ENCODE assay signal across 16 cellular contexts in genomic region chr20:62686869-62687830, GRCh38. TPM values are rescaled to one million over a fixed set of nuclear protein-coding genes. Genes with fewer than 3 reads are reported as not detected.
"Had no signal": no experiment of that assay in that cellular context is flagged by ENCODE, and none has a peak within 500 bp of the region (broad histone marks: within the 10 kb centered on the region; RNA-seq: fewer than 3 reads in every experiment).

No MANE protein-coding gene starts in this region.

- H3K4me3 Mint-ChIP-seq: activated CD4-positive, alpha-beta T cell treated with anti-CD3 and anti-CD28 coated beads for 36 hours; stimulated activated memory B cell treated with anti-CD40 and anti-IgM and Interleukin-4, amounts not matched to agents 10 μg/mL and 1 μg/mL and 100 μg/mL, for 72 hours had no signal

- H3K36me3 ChIP-seq: gastrocnemius medialis, lower lobe of right lung, prostate gland, right lobe of liver, spleen, tibial artery had no signal

- H3K4me2 ChIP-seq: hepatocyte had no signal

- H3K79me2 ChIP-seq: hepatocyte had no signal

- FAIRE-seq: bronchial epithelial cell, endometrium had no signal

- H3K36me3 Mint-ChIP-seq: naive B cell; stimulated activated memory B cell treated with anti-CD40 and anti-IgM and Interleukin-4, amounts not matched to agents 10 μg/mL and 1 μg/mL and 100 μg/mL, for 72 hours had no signal

- H3K4me3 ChIP-seq: gastrocnemius medialis, hepatocyte, lower lobe of right lung, prostate gland, right lobe of liver, tibial artery had no signal

- H3K9me3 ChIP-seq: gastrocnemius medialis, lower lobe of right lung, prostate gland, right lobe of liver, spleen, tibial artery had no signal

- H3K4me1 ChIP-seq: gastrocnemius medialis, prostate gland, right lobe of liver had no signal

- H3K27ac Mint-ChIP-seq: activated CD4-positive, alpha-beta T cell treated with anti-CD3 and anti-CD28 coated beads for 36 hours; activated T-helper 1 cell treated with anti-CD3 and anti-CD28 coated beads, Interleukin-12 subunit alpha, Interleukin-12 subunit beta, Interleukin-2, Interleukin-4 antibody, amounts not matched to agents 30 ng/mL and 10 ng/mL and 1 ng/mL, durations not matched to agents 14 hours and 24 hours and 36 hours; stimulated activated memory B cell treated with anti-CD40 and anti-IgM and Interleukin-4, amounts not matched to agents 10 μg/mL and 1 μg/mL and 100 μg/mL, for 72 hours had no signal

- DNase-seq: gastrocnemius medialis; naive B cell; occipital lobe; stimulated activated CD4-positive, alpha-beta T cell treated with anti-CD3 and anti-CD28 coated beads, Interleukin-1b, Interleukin-23, amount 100 ng/mL, for 48 hours had no signal

- H3K27me3 ChIP-seq: hepatocyte, right lobe of liver had no signal

- H2AFZ ChIP-seq: hepatocyte had no signal

- H3K27ac ChIP-seq: gastrocnemius medialis, hepatocyte, lower lobe of right lung, prostate gland, right lobe of liver, tibial artery had no signal

- ATAC-seq: gastrocnemius medialis had no signal

- H3K9me3 Mint-ChIP-seq: activated T-helper 1 cell treated with anti-CD3 and anti-CD28 coated beads, Interleukin-12 subunit alpha, Interleukin-12 subunit beta, Interleukin-2, Interleukin-4 antibody, amounts not matched to agents 30 ng/mL and 10 ng/mL and 1 ng/mL, durations not matched to agents 14 hours and 24 hours and 36 hours; naive B cell; stimulated activated memory B cell treated with anti-CD40 and anti-IgM and Interleukin-4, amounts not matched to agents 10 μg/mL and 1 μg/mL and 100 μg/mL, for 72 hours had no signal

RNA-seq across cellular contexts. Expression of gene NTSR1, which starts 21.5 kb away (rescaled TPM):
- total RNA-seq: activated T-helper 1 cell treated with anti-CD3 and anti-CD28 coated beads, Interleukin-12 subunit alpha, Interleukin-12 subunit beta, Interleukin-2, Interleukin-4 antibody, amounts not matched to agents 30 ng/mL and 10 ng/mL and 1 ng/mL, durations not matched to agents 14 hours and 24 hours and 36 hours; aorta; bronchial epithelial cell; lower lobe of right lung had no signal
- polyA plus RNA-seq: aorta, hepatocyte had no signal
